In genomic region chr4:125624951-125625350, GRCh38 we compare ENCODE assay signal across 34 cellular contexts.
"Had no signal": no experiment of that assay in that cellular context is flagged by ENCODE, and none has a peak within 500 bp of the region (broad histone marks: within the 10 kb centered on the region; RNA-seq: fewer than 3 reads in every experiment).

No MANE protein-coding gene starts in this region.

- H3K4me1 Mint-ChIP-seq: activated B cell treated with CpG ODN at 0.5 μM for 24 hours; activated CD4-positive, alpha-beta T cell treated with anti-CD3 and anti-CD28 coated beads, Interleukin-2, amount 10 ng/mL, durations not matched to agents 24 days and 14 days; activated naive CD8-positive, alpha-beta T cell treated with anti-CD3 and anti-CD28 coated beads for 36 hours; activated T-helper 17 cell treated with anti-CD3 and anti-CD28 coated beads, Interleukin-2, amount 50 U/mL, for 72 hours had no signal

- H3K36me3 Mint-ChIP-seq: activated CD4-positive, alpha-beta memory T cell treated with anti-CD3 and anti-CD28 coated beads for 36 hours; activated naive CD4-positive, alpha-beta T cell treated with anti-CD3 and anti-CD28 coated beads, Interleukin-2, amount 50 U/mL, for 72 hours; activated naive CD8-positive, alpha-beta T cell treated with anti-CD3 and anti-CD28 coated beads for 36 hours had no signal

- H3K27ac Mint-ChIP-seq: activated B cell treated with CpG ODN at 0.5 μM for 24 hours; activated CD4-positive, alpha-beta memory T cell treated with anti-CD3 and anti-CD28 coated beads for 36 hours; activated CD4-positive, alpha-beta T cell treated with anti-CD3 and anti-CD28 coated beads, Interleukin-2, amount 10 ng/mL, durations not matched to agents 24 days and 14 days; activated CD8-positive, alpha-beta T cell treated with anti-CD3 and anti-CD28 coated beads for 36 hours; activated naive CD4-positive, alpha-beta T cell treated with anti-CD3 and anti-CD28 coated beads for 36 hours; activated naive CD4-positive, alpha-beta T cell treated with anti-CD3 and anti-CD28 coated beads, Interleukin-2, amount 50 U/mL, for 72 hours; activated naive CD8-positive, alpha-beta T cell treated with anti-CD3 and anti-CD28 coated beads for 36 hours; activated T-cell treated with anti-CD3 and anti-CD28 coated beads, Interleukin-2, amount 50 U/mL, for 72 hours; activated T-helper 1 cell treated with anti-CD3 and anti-CD28 coated beads, Interleukin-12 subunit alpha, Interleukin-12 subunit beta, Interleukin-2, Interleukin-4 antibody, amounts not matched to agents 30 ng/mL and 10 ng/mL and 1 ng/mL, durations not matched to agents 14 hours and 24 hours and 36 hours; activated T-helper 17 cell treated with anti-CD3 and anti-CD28 coated beads, Interleukin-2, amount 50 U/mL, for 72 hours; T-helper 1 cell treated with Interleukin-12 subunit alpha and Interleukin-12 subunit beta and Interleukin-4 antibody, amounts not matched to agents 30 μg/mL and 1 μg/mL, for 36 hours; T-helper 2 cell treated with Interferon-gamma antibody and Interleukin-4, amounts not matched to agents 5 μg/mL and 100 μg/mL, for 36 hours had no signal

- H3K27me3 ChIP-seq: adrenal gland, body of pancreas, brain microvascular endothelial cell had no signal

- H3K4me1 ChIP-seq: adrenal gland, body of pancreas had no signal

- H3K27me3 Mint-ChIP-seq: activated B cell treated with CpG ODN at 0.5 μM for 24 hours; activated CD4-positive, alpha-beta memory T cell treated with anti-CD3 and anti-CD28 coated beads for 36 hours; activated CD4-positive, alpha-beta T cell treated with anti-CD3 and anti-CD28 coated beads, Interleukin-2, amount 10 ng/mL, durations not matched to agents 24 days and 14 days; activated CD8-positive, alpha-beta T cell treated with anti-CD3 and anti-CD28 coated beads for 36 hours; activated naive CD8-positive, alpha-beta T cell treated with anti-CD3 and anti-CD28 coated beads for 36 hours; activated T-helper 17 cell treated with anti-CD3 and anti-CD28 coated beads, Interleukin-2, amount 50 U/mL, for 72 hours had no signal

- H3K4me3 ChIP-seq: adrenal gland, body of pancreas had no signal

- H3K36me3 ChIP-seq: adrenal gland, brain microvascular endothelial cell had no signal

- H3K27ac ChIP-seq: adrenal gland, body of pancreas, brain microvascular endothelial cell, VCaP had no signal

- H3K9me3 ChIP-seq: adrenal gland, body of pancreas had no signal

- H3K4me3 Mint-ChIP-seq: activated B cell treated with CpG ODN at 0.5 μM for 24 hours; activated CD4-positive, alpha-beta memory T cell treated with anti-CD3 and anti-CD28 coated beads for 36 hours; activated CD4-positive, alpha-beta T cell treated with anti-CD3 and anti-CD28 coated beads, Interleukin-2, amount 10 ng/mL, durations not matched to agents 24 days and 14 days; activated CD8-positive, alpha-beta T cell treated with anti-CD3 and anti-CD28 coated beads for 36 hours; activated naive CD4-positive, alpha-beta T cell treated with anti-CD3 and anti-CD28 coated beads for 36 hours; activated naive CD8-positive, alpha-beta T cell treated with anti-CD3 and anti-CD28 coated beads for 36 hours; activated T-cell treated with anti-CD3 and anti-CD28 coated beads, Interleukin-2, amount 50 U/mL, for 4 hours; activated T-cell treated with anti-CD3 and anti-CD28 coated beads, Interleukin-2, amount 50 U/mL, for 72 hours; activated T-helper 1 cell treated with anti-CD3 and anti-CD28 coated beads, Interleukin-12 subunit alpha, Interleukin-12 subunit beta, Interleukin-2, Interleukin-4 antibody, amounts not matched to agents 30 ng/mL and 10 ng/mL and 1 ng/mL, durations not matched to agents 14 hours and 24 hours and 36 hours; activated T-helper 17 cell treated with anti-CD3 and anti-CD28 coated beads, Interleukin-2, amount 50 U/mL, for 72 hours; T-helper 1 cell treated with Interleukin-12 subunit alpha and Interleukin-12 subunit beta and Interleukin-4 antibody, amounts not matched to agents 30 μg/mL and 1 μg/mL, for 36 hours; T-helper 2 cell treated with Interferon-gamma antibody and Interleukin-4, amounts not matched to agents 5 μg/mL and 100 μg/mL, for 36 hours had no signal

- DNase-seq: activated B cell treated with CpG ODN at 0.5 μM for 24 hours; activated CD4-positive, alpha-beta memory T cell treated with anti-CD3 and anti-CD28 coated beads for 36 hours; activated CD4-positive, alpha-beta T cell treated with anti-CD3 and anti-CD28 coated beads for 4 hours; activated CD4-positive, alpha-beta T cell treated with anti-CD3 and anti-CD28 coated beads, Interleukin-2, amount 10 ng/mL, durations not matched to agents 24 days and 14 days; activated CD4-positive, alpha-beta T cell treated with anti-CD3 and anti-CD28 coated beads, Interleukin-2, amount 50 U/mL, for 1 hour; activated CD4-positive, alpha-beta T cell treated with anti-CD3 and anti-CD28 coated beads, Interleukin-2, amount 50 U/mL, for 4 hours; activated CD4-positive, CD25-positive, alpha-beta regulatory T cell treated with anti-CD3 and anti-CD28 coated beads, Interleukin-2, amount 50 U/mL, for 72 hours; activated CD8-positive, alpha-beta memory T cell treated with anti-CD3 and anti-CD28 coated beads, Interleukin-2, amount 50 U/mL, for 4 hours; activated CD8-positive, alpha-beta T cell treated with anti-CD3 and anti-CD28 coated beads for 36 hours; activated effector memory CD4-positive, alpha-beta T cell treated with anti-CD3 and anti-CD28 coated beads, Interleukin-2, amount 50 U/mL, for 16 hours; activated gamma-delta T cell treated with Interleukin-2 at 50 U/mL for 16 hours; activated naive CD4-positive, alpha-beta T cell; activated naive CD4-positive, alpha-beta T cell treated with anti-CD3 and anti-CD28 coated beads for 36 hours; activated naive CD4-positive, alpha-beta T cell treated with anti-CD3 and anti-CD28 coated beads, Interleukin-2, amount 50 U/mL, for 16 hours; activated naive CD8-positive, alpha-beta T cell treated with anti-CD3 and anti-CD28 coated beads for 36 hours; activated T-cell treated with anti-CD3 and anti-CD28 coated beads for 4 hours; activated T-cell treated with anti-CD3 and anti-CD28 coated beads, Interleukin-2, amount 50 U/mL, for 1 hour; activated T-cell treated with anti-CD3 and anti-CD28 coated beads, Interleukin-2, amount 50 U/mL, for 4 hours; activated T-cell treated with anti-CD3 and anti-CD28 coated beads, Interleukin-2, amount 50 U/mL, for 72 hours; adrenal gland; amniotic stem cell; aorta; body of pancreas; brain microvascular endothelial cell; central memory CD4-positive, alpha-beta T cell; T-helper 1 cell; T-helper 2 cell; T-helper 9 cell had no signal

- H3K9me3 Mint-ChIP-seq: activated naive CD8-positive, alpha-beta T cell treated with anti-CD3 and anti-CD28 coated beads for 36 hours; activated T-helper 1 cell treated with anti-CD3 and anti-CD28 coated beads, Interleukin-12 subunit alpha, Interleukin-12 subunit beta, Interleukin-2, Interleukin-4 antibody, amounts not matched to agents 30 ng/mL and 10 ng/mL and 1 ng/mL, durations not matched to agents 14 hours and 24 hours and 36 hours; activated T-helper 17 cell treated with anti-CD3 and anti-CD28 coated beads, Interleukin-2, amount 50 U/mL, for 72 hours; T-helper 1 cell treated with Interleukin-12 subunit alpha and Interleukin-12 subunit beta and Interleukin-4 antibody, amounts not matched to agents 30 μg/mL and 1 μg/mL, for 36 hours; T-helper 2 cell treated with Interferon-gamma antibody and Interleukin-4, amounts not matched to agents 5 μg/mL and 100 μg/mL, for 36 hours had no signal
